Comparison of ENCODE assay signal across 22 cellular contexts in genomic region chr12:29212682-29213397, GRCh38.
DNase-seq lines count a peak whose midpoint lies in the region; ATAC-seq and TF ChIP-seq lines count a peak whose summit lies in the region.
"Had no signal": no experiment of that assay in that cellular context is flagged by ENCODE, and none has a peak within 500 bp of the region (broad histone marks: within the 10 kb centered on the region; RNA-seq: fewer than 3 reads in every experiment).

No MANE protein-coding gene starts in this region.

- no peak overlapping the region for H3K4me3 ChIP-seq in GM23248
- no peak overlapping the region for H3K4me3 ChIP-seq in osteoblast (ENCODE audit: insufficient read depth, low read length)
- H3K4me3 ChIP-seq: BLaER1 treated with 17β-estradiol and CSF1 and Interleukin-3, amounts not matched to agents 10 nM and 100 nM; K562; thoracic aorta had no signal

- H2BK5ac ChIP-seq in H9 (ENCODE audit: insufficient read length, low read length) = no peak overlapping the region

- H3K4me3 Mint-ChIP-seq in activated T-helper 1 cell treated with anti-CD3 and anti-CD28 coated beads, Interleukin-12 subunit alpha, Interleukin-12 subunit beta, Interleukin-2, Interleukin-4 antibody, amounts not matched to agents 30 ng/mL and 10 ng/mL and 1 ng/mL, durations not matched to agents 14 hours and 24 hours and 36 hours = no peak overlapping the region
- no peak overlapping the region for H3K4me3 Mint-ChIP-seq in H9
- H3K4me3 Mint-ChIP-seq in activated T-cell treated with anti-CD3 and anti-CD28 coated beads, Interleukin-2, amount 50 U/mL, for 24 hours = no peak overlapping the region
- H3K4me3 Mint-ChIP-seq: activated CD8-positive, alpha-beta T cell treated with anti-CD3 and anti-CD28 coated beads for 36 hours; activated naive CD8-positive, alpha-beta T cell treated with anti-CD3 and anti-CD28 coated beads, Interleukin-2, amount 50 U/mL, for 24 hours had no signal

- H3K36me3 Mint-ChIP-seq in activated T-helper 1 cell treated with anti-CD3 and anti-CD28 coated beads, Interleukin-12 subunit alpha, Interleukin-12 subunit beta, Interleukin-2, Interleukin-4 antibody, amounts not matched to agents 30 ng/mL and 10 ng/mL and 1 ng/mL, durations not matched to agents 14 hours and 24 hours and 36 hours (ENCODE audit: low read depth) = no peaks in the 10 kb centered on the region
- H3K36me3 Mint-ChIP-seq in H9 (ENCODE audit: insufficient read depth in 1 of 3, low read depth in 3 of 3) = no peaks in the 10 kb centered on the region
- H3K36me3 Mint-ChIP-seq in activated T-cell treated with anti-CD3 and anti-CD28 coated beads, Interleukin-2, amount 50 U/mL, for 24 hours (ENCODE audit: low read depth) = no peaks in the 10 kb centered on the region

- H2BK12ac ChIP-seq in H9 (ENCODE audit: insufficient read length, low read depth, low read length) = no peak overlapping the region

- H3K4me2 ChIP-seq in GM23248 (ENCODE audit: unreplicated experiment) (no peak overlapping the region), osteoblast (ENCODE audit: insufficient read depth, low read length) (no peak overlapping the region), H9 (ENCODE audit: insufficient read depth, insufficient read length, low read length) (no peak overlapping the region)
- H3K4me2 ChIP-seq: BLaER1 treated with 17β-estradiol and CSF1 and Interleukin-3, amounts not matched to agents 10 nM and 100 nM had no signal

- H3K27ac ChIP-seq in GM23248 (no peak overlapping the region), osteoblast (ENCODE audit: low read depth, low read length) (no peak overlapping the region), H9 (ENCODE audit: insufficient read length, low read depth, low read length) (no peak overlapping the region)
- H3K27ac ChIP-seq: BLaER1 treated with 17β-estradiol and CSF1 and Interleukin-3, amounts not matched to agents 10 nM and 100 nM; thoracic aorta had no signal

- no peak overlapping the region for H4K8ac ChIP-seq in H9 (replicated peaks; ENCODE audit: insufficient read length, low read depth, low read length)

- no peak overlapping the region for H3K9ac ChIP-seq in GM23248
- H3K9ac ChIP-seq in H9 (ENCODE audit: extremely low read depth, insufficient read length, low read length) = no peak overlapping the region
- H3K9ac ChIP-seq: BLaER1 treated with 17β-estradiol and CSF1 and Interleukin-3, amounts not matched to agents 10 nM and 100 nM had no signal

- no peaks in the 10 kb centered on the region for H3K23me2 ChIP-seq in H9 (ENCODE audit: insufficient read length, low read depth, low read length, poor library complexity, severe bottlenecking)

- peaks cover 10% of the 10 kb centered on the region for H3K4me1 ChIP-seq in GM23248 (ENCODE audit: insufficient read depth)
- peaks cover 11% of the 10 kb centered on the region for H3K4me1 ChIP-seq in osteoblast (ENCODE audit: insufficient read depth, low read length)
- no peaks in the 10 kb centered on the region for H3K4me1 ChIP-seq in H9 (ENCODE audit: insufficient read depth, low read length)

- no peak for TF ChIP-seq CTCF in osteoblast (IDR thresholded peaks at IDR 0.05; ENCODE audit: extremely low read depth, low read depth, low read length)
- TF ChIP-seq CTCF in H9 (conservative IDR thresholded peaks at IDR 0.05) = no peak

- no peak overlapping the region for H3K27ac Mint-ChIP-seq in activated T-helper 1 cell treated with anti-CD3 and anti-CD28 coated beads, Interleukin-12 subunit alpha, Interleukin-12 subunit beta, Interleukin-2, Interleukin-4 antibody, amounts not matched to agents 30 ng/mL and 10 ng/mL and 1 ng/mL, durations not matched to agents 14 hours and 24 hours and 36 hours
- H3K27ac Mint-ChIP-seq in H9 = no peak overlapping the region
- no peak overlapping the region for H3K27ac Mint-ChIP-seq in activated T-cell treated with anti-CD3 and anti-CD28 coated beads, Interleukin-2, amount 50 U/mL, for 24 hours
- H3K27ac Mint-ChIP-seq: activated CD8-positive, alpha-beta T cell treated with anti-CD3 and anti-CD28 coated beads for 36 hours; activated naive CD8-positive, alpha-beta T cell treated with anti-CD3 and anti-CD28 coated beads, Interleukin-2, amount 50 U/mL, for 24 hours had no signal

- H3K9me2 ChIP-seq in GM23248 (ENCODE audit: insufficient read depth) = no peaks in the 10 kb centered on the region

- H2BK15ac ChIP-seq in H9 (ENCODE audit: low read depth, low read length) = no peak overlapping the region

- no peak overlapping the region for H2BK120ac ChIP-seq in H9 (ENCODE audit: low read depth, low read length, poor library complexity, severe bottlenecking)

- 41 to 46% methylated on average over 4 of the region's 4 CpGs for WGBS in GM23248 (ENCODE audit: low coverage in 1 of 2, low lambda C conversion rate in 2 of 2, missing lambda C conversion rate in 2 of 2), 2 experiments
- 100% methylated on average over 1 of the region's 4 CpGs for WGBS in H9 (ENCODE audit: extremely low coverage, insufficient read length, low lambda C conversion rate)

- no peaks in the 10 kb centered on the region for H3K4me1 Mint-ChIP-seq in activated T-helper 1 cell treated with anti-CD3 and anti-CD28 coated beads, Interleukin-12 subunit alpha, Interleukin-12 subunit beta, Interleukin-2, Interleukin-4 antibody, amounts not matched to agents 30 ng/mL and 10 ng/mL and 1 ng/mL, durations not matched to agents 14 hours and 24 hours and 36 hours (ENCODE audit: low read depth)
- H3K4me1 Mint-ChIP-seq in H9 = no peaks in the 10 kb centered on the region
- no peaks in the 10 kb centered on the region for H3K4me1 Mint-ChIP-seq in activated T-cell treated with anti-CD3 and anti-CD28 coated beads, Interleukin-2, amount 50 U/mL, for 24 hours (ENCODE audit: low read depth)
- H3K4me1 Mint-ChIP-seq: activated naive CD8-positive, alpha-beta T cell treated with anti-CD3 and anti-CD28 coated beads, Interleukin-2, amount 50 U/mL, for 24 hours had no signal

- H3F3A ChIP-seq in GM23248 (ENCODE audit: insufficient read depth) = no peaks in the 10 kb centered on the region; the same call in 1 of the 2 replicates

- in situ Hi-C loops in GM23248 (cut with MboI) = no loop called here

- no peak overlapping the region for H2AK5ac ChIP-seq in H9 (ENCODE audit: insufficient read length, low read length)

- H4K20me1 ChIP-seq in GM23248 (ENCODE audit: insufficient read depth) (no peaks in the 10 kb centered on the region), osteoblast (ENCODE audit: insufficient read depth, low read length) (no peaks in the 10 kb centered on the region), H9 (ENCODE audit: control insufficient read depth, insufficient read depth, insufficient read length) (no peaks in the 10 kb centered on the region)
- H4K20me1 ChIP-seq: BLaER1 treated with 17β-estradiol and CSF1 and Interleukin-3, amounts not matched to agents 10 nM and 100 nM had no signal

- peaks cover 4% of the 10 kb centered on the region for H3K27me3 Mint-ChIP-seq in activated T-helper 1 cell treated with anti-CD3 and anti-CD28 coated beads, Interleukin-12 subunit alpha, Interleukin-12 subunit beta, Interleukin-2, Interleukin-4 antibody, amounts not matched to agents 30 ng/mL and 10 ng/mL and 1 ng/mL, durations not matched to agents 14 hours and 24 hours and 36 hours (ENCODE audit: insufficient read depth)
- no peaks in the 10 kb centered on the region for H3K27me3 Mint-ChIP-seq in H9 (ENCODE audit: low read depth)
- H3K27me3 Mint-ChIP-seq in activated T-cell treated with anti-CD3 and anti-CD28 coated beads, Interleukin-2, amount 50 U/mL, for 24 hours = no peaks in the 10 kb centered on the region
- H3K27me3 Mint-ChIP-seq: activated CD8-positive, alpha-beta T cell treated with anti-CD3 and anti-CD28 coated beads for 36 hours; activated naive CD8-positive, alpha-beta T cell treated with anti-CD3 and anti-CD28 coated beads, Interleukin-2, amount 50 U/mL, for 24 hours had no signal

- no peaks in the 10 kb centered on the region for H3K79me2 ChIP-seq in GM23248 (ENCODE audit: insufficient read depth)
- no peaks in the 10 kb centered on the region for H3K79me2 ChIP-seq in osteoblast (ENCODE audit: insufficient read depth, low read length)
- H3K79me2 ChIP-seq in H9 (ENCODE audit: insufficient read depth, low read length) = no peaks in the 10 kb centered on the region

- H2AFZ ChIP-seq in GM23248 (no peak overlapping the region), osteoblast (ENCODE audit: low read length) (no peak overlapping the region), H9 (ENCODE audit: low read length) (no peak overlapping the region)

- no peaks in the 10 kb centered on the region for H3K27me3 ChIP-seq in GM23248 (replicated peaks; ENCODE audit: insufficient read depth)
- no peaks in the 10 kb centered on the region for H3K27me3 ChIP-seq in osteoblast (ENCODE audit: insufficient read depth, low read length)
- no peaks in the 10 kb centered on the region for H3K27me3 ChIP-seq in H9 (ENCODE audit: insufficient read depth, low read length)
- H3K27me3 ChIP-seq: BLaER1 treated with 17β-estradiol and CSF1 and Interleukin-3, amounts not matched to agents 10 nM and 100 nM had no signal

- H3K23ac ChIP-seq in H9 (ENCODE audit: insufficient read length, low read depth, low read length) = no peak overlapping the region

- H3K14ac ChIP-seq in H9 (ENCODE audit: insufficient read depth, low read length) = no peak overlapping the region

- no peaks in the 10 kb centered on the region for H3K36me3 ChIP-seq in GM23248 (ENCODE audit: low read depth)
- no peaks in the 10 kb centered on the region for H3K36me3 ChIP-seq in osteoblast (ENCODE audit: insufficient read depth, low read length)
- H3K36me3 ChIP-seq: BLaER1 treated with 17β-estradiol and CSF1 and Interleukin-3, amounts not matched to agents 10 nM and 100 nM; thoracic aorta had no signal

- H2BK20ac ChIP-seq in H9 (ENCODE audit: low read depth, low read length, poor library complexity, severe bottlenecking) = no peak overlapping the region

- ATAC-seq in HG03565 (IDR thresholded peaks at IDR 0.05; ENCODE audit: unreplicated experiment) = no peak
- ATAC-seq: activated CD8-positive, alpha-beta T cell treated with anti-CD3 and anti-CD28 coated beads for 36 hours; activated naive CD8-positive, alpha-beta T cell treated with anti-CD3 and anti-CD28 coated beads, Interleukin-2, amount 50 U/mL, for 24 hours; K562; stimulated activated naive CD8-positive, alpha-beta T cell treated with anti-CD3 and anti-CD28 coated beads, Interleukin-15, Interleukin-2, amounts not matched to agents 100 U/mL and 50 U/mL, for 24 hours had no signal

- no peak overlapping the region for H3K4ac ChIP-seq in H9 (ENCODE audit: low read depth, low read length)

- no peak overlapping the region for H3K18ac ChIP-seq in H9 (ENCODE audit: insufficient read length, low read depth, low read length)

- intact Hi-C loops in activated T-helper 1 cell treated with anti-CD3 and anti-CD28 coated beads, Interleukin-12 subunit alpha, Interleukin-12 subunit beta, Interleukin-2, Interleukin-4 antibody, amounts not matched to agents 30 ng/mL and 10 ng/mL and 1 ng/mL, durations not matched to agents 14 hours and 24 hours and 36 hours (cut with micrococcal nuclease) = no loop called here

- H3K9me3 Mint-ChIP-seq in activated T-helper 1 cell treated with anti-CD3 and anti-CD28 coated beads, Interleukin-12 subunit alpha, Interleukin-12 subunit beta, Interleukin-2, Interleukin-4 antibody, amounts not matched to agents 30 ng/mL and 10 ng/mL and 1 ng/mL, durations not matched to agents 14 hours and 24 hours and 36 hours = no peaks in the 10 kb centered on the region
- no peaks in the 10 kb centered on the region; a peak in 1 of 5 replicates for H3K9me3 Mint-ChIP-seq in H9
- no peaks in the 10 kb centered on the region for H3K9me3 Mint-ChIP-seq in activated T-cell treated with anti-CD3 and anti-CD28 coated beads, Interleukin-2, amount 50 U/mL, for 24 hours
- H3K9me3 Mint-ChIP-seq: activated CD8-positive, alpha-beta T cell treated with anti-CD3 and anti-CD28 coated beads for 36 hours; activated naive CD8-positive, alpha-beta T cell treated with anti-CD3 and anti-CD28 coated beads, Interleukin-2, amount 50 U/mL, for 24 hours had no signal

- no peak overlapping the region for H4K91ac ChIP-seq in H9 (ENCODE audit: insufficient read length, low read depth, low read length)

- H3K9me3 ChIP-seq in GM23248 (ENCODE audit: low read depth) = no peaks in the 10 kb centered on the region
- no peaks in the 10 kb centered on the region for H3K9me3 ChIP-seq in osteoblast (ENCODE audit: low read depth, low read length)
- H3K9me3 ChIP-seq in H9 (ENCODE audit: control insufficient read depth, low read depth, low read length) = no peaks in the 10 kb centered on the region
- H3K9me3 ChIP-seq: BLaER1 treated with 17β-estradiol and CSF1 and Interleukin-3, amounts not matched to agents 10 nM and 100 nM; thoracic aorta had no signal

- no peak overlapping the region for H4K5ac ChIP-seq in H9 (ENCODE audit: insufficient read length, low read depth, low read length)

- H3K79me1 ChIP-seq in H9 (ENCODE audit: insufficient read depth, low read depth, low read length, poor library complexity, severe bottlenecking) = no peaks in the 10 kb centered on the region

- peak; percentile 3 for DNase-seq in GM23248
- peak; percentile 4 for DNase-seq in NCI-H2227 (lab: John Stamatoyannopoulos, UW; ENCODE audit: unreplicated experiment)
- peak; percentile 20 for DNase-seq in dermis blood vessel endothelial cell
- DNase-seq in osteoblast (ENCODE audit: insufficient read length, low spot score, missing footprints) = peak; percentile 55
- DNase-seq in activated T-helper 1 cell treated with anti-CD3 and anti-CD28 coated beads, Interleukin-12 subunit alpha, Interleukin-12 subunit beta, Interleukin-2, Interleukin-4 antibody, amounts not matched to agents 30 ng/mL and 10 ng/mL and 1 ng/mL, durations not matched to agents 14 hours and 24 hours and 36 hours (ENCODE audit: low spot score) = no peak
- DNase-seq in H9 = no peak
- DNase-seq in activated T-cell treated with anti-CD3 and anti-CD28 coated beads, Interleukin-2, amount 50 U/mL, for 24 hours = no peak
- DNase-seq: activated CD8-positive, alpha-beta T cell treated with anti-CD3 and anti-CD28 coated beads for 36 hours; activated effector memory CD4-positive, alpha-beta T cell treated with anti-CD3 and anti-CD28 coated beads, Interleukin-2, amount 50 U/mL, for 16 hours; activated naive CD8-positive, alpha-beta T cell treated with anti-CD3 and anti-CD28 coated beads, Interleukin-2, amount 50 U/mL, for 24 hours; COR-L47; effector memory CD4-positive, alpha-beta T cell; GOT3; kidney; NCI-H2171; NCI-H69; stimulated activated CD4-positive, alpha-beta T cell treated with anti-CD3 and anti-CD28 coated beads, Interleukin-12 subunit alpha, Interleukin-12 subunit beta, amount 100 ng/mL, for 4 hours; stimulated activated naive CD8-positive, alpha-beta T cell treated with anti-CD3 and anti-CD28 coated beads, Interleukin-15, Interleukin-2, amounts not matched to agents 100 U/mL and 50 U/mL, for 24 hours had no signal

- H3T11ph ChIP-seq in H9 (ENCODE audit: low read length) = no peak overlapping the region

- H3K56ac ChIP-seq in H9 (ENCODE audit: insufficient read length, low read depth, low read length) = no peak overlapping the region

Comparison
In these comparisons a context has a peak if more than half of its experiments do, and no peak if none do; other contexts are left out.
1. DNase-seq: peak in GM23248 (single experiment), NCI-H2227 (single experiment), dermis blood vessel endothelial cell (single experiment) and osteoblast (single experiment); none in activated T-helper 1 cell treated with anti-CD3 and anti-CD28 coated beads, Interleukin-12 subunit alpha, Interleukin-12 subunit beta, Interleukin-2, Interleukin-4 antibody, amounts not matched to agents 30 ng/mL and 10 ng/mL and 1 ng/mL, durations not matched to agents 14 hours and 24 hours and 36 hours (single experiment), H9 (single experiment) and activated T-cell treated with anti-CD3 and anti-CD28 coated beads, Interleukin-2, amount 50 U/mL, for 24 hours (single experiment).